22 cellular contexts compared by ENCODE assay signal in genomic region chr2:205361272-205361671, GRCh38.
"Had no signal": no experiment of that assay in that cellular context is flagged by ENCODE, and none has a peak within 500 bp of the region (broad histone marks: within the 10 kb centered on the region; RNA-seq: fewer than 3 reads in every experiment).

No MANE protein-coding gene starts in this region.

- H3K9me3 ChIP-seq: adrenal gland, esophagus squamous epithelium, thyroid gland, uterus had no signal

- H3K4me3 Mint-ChIP-seq: activated B cell treated with CpG ODN at 0.5 μM for 24 hours; activated CD4-positive, alpha-beta T cell treated with anti-CD3 and anti-CD28 coated beads, Interleukin-2, amount 10 ng/mL, durations not matched to agents 24 days and 14 days; activated CD8-positive, alpha-beta T cell treated with anti-CD3 and anti-CD28 coated beads, Interleukin-2, amount 10 ng/mL, durations not matched to agents 7 days and 5 days; activated naive CD4-positive, alpha-beta T cell treated with anti-CD3 and anti-CD28 coated beads, Interleukin-2, amount 50 U/mL, for 24 hours; stimulated activated naive B cell treated with anti-CD40 and anti-IgM and Interleukin-4, amounts not matched to agents 10 μg/mL and 1 μg/mL and 100 μg/mL, for 72 hours had no signal

- H3K27me3 Mint-ChIP-seq: activated B cell treated with CpG ODN at 0.5 μM for 24 hours had no signal

- DNase-seq: activated B cell treated with CpG ODN at 0.5 μM for 24 hours; activated CD4-positive, alpha-beta T cell treated with anti-CD3 and anti-CD28 coated beads, Interleukin-2, amount 10 ng/mL, durations not matched to agents 24 days and 14 days; activated CD8-positive, alpha-beta memory T cell treated with anti-CD3 and anti-CD28 coated beads, Interleukin-2, amount 50 U/mL, for 4 hours; activated CD8-positive, alpha-beta T cell treated with anti-CD3 and anti-CD28 coated beads, Interleukin-2, amount 10 ng/mL, durations not matched to agents 7 days and 5 days; activated effector memory CD4-positive, alpha-beta T cell treated with anti-CD3 and anti-CD28 coated beads, Interleukin-2, amount 50 U/mL, for 16 hours; activated T-cell treated with anti-CD3 and anti-CD28 coated beads, Interleukin-2, amount 50 U/mL, for 48 hours; adrenal gland; caudate nucleus; esophagus squamous epithelium; foreskin melanocyte; head of caudate nucleus; left colon; midbrain; posterior cingulate gyrus; retina; stimulated activated CD4-positive, alpha-beta T cell treated with anti-CD3 and anti-CD28 coated beads, Interleukin-2, amount 100 ng/mL, for 48 hours; stimulated activated naive B cell treated with anti-CD40 and anti-IgM and Interleukin-4, amounts not matched to agents 10 μg/mL and 1 μg/mL and 100 μg/mL, for 72 hours; T-helper 2 cell; thyroid gland; uterus had no signal

- ATAC-seq: activated CD8-positive, alpha-beta T cell treated with anti-CD3 and anti-CD28 coated beads, Interleukin-2, amount 10 ng/mL, durations not matched to agents 7 days and 5 days; left colon; stimulated activated naive B cell treated with anti-CD40 and anti-IgM and Interleukin-4, amounts not matched to agents 10 μg/mL and 1 μg/mL and 100 μg/mL, for 72 hours had no signal

- H3K36me3 Mint-ChIP-seq: activated naive CD4-positive, alpha-beta T cell treated with anti-CD3 and anti-CD28 coated beads, Interleukin-2, amount 50 U/mL, for 24 hours; stimulated activated naive B cell treated with anti-CD40 and anti-IgM and Interleukin-4, amounts not matched to agents 10 μg/mL and 1 μg/mL and 100 μg/mL, for 72 hours had no signal

- H3K4me3 ChIP-seq: adrenal gland, esophagus squamous epithelium, lung, thyroid gland, uterus had no signal

- H3K36me3 ChIP-seq: adrenal gland, esophagus squamous epithelium, thyroid gland, uterus had no signal

- H3K27ac Mint-ChIP-seq: activated B cell treated with CpG ODN at 0.5 μM for 24 hours; activated CD4-positive, alpha-beta T cell treated with anti-CD3 and anti-CD28 coated beads, Interleukin-2, amount 10 ng/mL, durations not matched to agents 24 days and 14 days; activated CD8-positive, alpha-beta T cell treated with anti-CD3 and anti-CD28 coated beads, Interleukin-2, amount 10 ng/mL, durations not matched to agents 7 days and 5 days; stimulated activated naive B cell treated with anti-CD40 and anti-IgM and Interleukin-4, amounts not matched to agents 10 μg/mL and 1 μg/mL and 100 μg/mL, for 72 hours had no signal

- H3K9me3 Mint-ChIP-seq: activated B cell treated with CpG ODN at 0.5 μM for 24 hours; activated CD4-positive, alpha-beta T cell treated with anti-CD3 and anti-CD28 coated beads, Interleukin-2, amount 10 ng/mL, durations not matched to agents 24 days and 14 days; activated naive CD4-positive, alpha-beta T cell treated with anti-CD3 and anti-CD28 coated beads, Interleukin-2, amount 50 U/mL, for 24 hours; stimulated activated naive B cell treated with anti-CD40 and anti-IgM and Interleukin-4, amounts not matched to agents 10 μg/mL and 1 μg/mL and 100 μg/mL, for 72 hours had no signal

- H3K27me3 ChIP-seq: adrenal gland, esophagus squamous epithelium, thyroid gland, uterus had no signal

- H3K4me1 Mint-ChIP-seq: activated B cell treated with CpG ODN at 0.5 μM for 24 hours; activated CD4-positive, alpha-beta T cell treated with anti-CD3 and anti-CD28 coated beads, Interleukin-2, amount 10 ng/mL, durations not matched to agents 24 days and 14 days; activated naive CD4-positive, alpha-beta T cell treated with anti-CD3 and anti-CD28 coated beads, Interleukin-2, amount 50 U/mL, for 24 hours; stimulated activated naive B cell treated with anti-CD40 and anti-IgM and Interleukin-4, amounts not matched to agents 10 μg/mL and 1 μg/mL and 100 μg/mL, for 72 hours had no signal

- H3K27ac ChIP-seq: adrenal gland, esophagus squamous epithelium, thyroid gland, uterus had no signal

- H3K4me1 ChIP-seq: adrenal gland, thyroid gland, uterus had no signal
